Comparison of ENCODE assay signal across 18 cellular contexts in genomic region chr2:66872926-66873714, GRCh38.
DNase-seq lines count a peak whose midpoint lies in the region; ATAC-seq, FAIRE-seq and TF ChIP-seq lines count a peak whose summit lies in the region.
"Had no signal": no experiment of that assay in that cellular context is flagged by ENCODE, and none has a peak within 500 bp of the region (broad histone marks: within the 10 kb centered on the region; RNA-seq: fewer than 3 reads in every experiment).

No MANE protein-coding gene starts in this region.

- H3K9me3 ChIP-seq in heart right ventricle, result no peaks in the 10 kb centered on the region
- no peaks in the 10 kb centered on the region for H3K9me3 ChIP-seq in left lung
- H3K9me3 ChIP-seq: vagina had no signal

- no peak for ATAC-seq in GM21447 (IDR thresholded peaks at IDR 0.05; ENCODE audit: unreplicated experiment)
- ATAC-seq in heart right ventricle, result no peak
- ATAC-seq in left lung, result no peak
- ATAC-seq: left cardiac atrium had no signal

- H3K4me3 ChIP-seq in heart right ventricle (no peak overlapping the region), left lung (no peak overlapping the region)
- H3K4me3 ChIP-seq: vagina had no signal

- intact Hi-C loops in Calu3 (cut with micrococcal nuclease; ENCODE audit: unreplicated experiment) (loop anchor here (1.0 to 5.0 kb wide), 4 partner anchors 50 to 296 kb away; no protein-coding TSS in a partner anchor), heart right ventricle (cut with DNase I) (no loop called here), left lung (cut with DNase I) (no loop called here)

- H3K27me3 Mint-ChIP-seq in Calu3 (ENCODE audit: unreplicated experiment), result no peaks in the 10 kb centered on the region
- H3K27me3 Mint-ChIP-seq in nephron progenitor cell (ENCODE audit: low read depth, poor library complexity), result peaks cover 2% of the 10 kb centered on the region
- peaks cover 4% of the 10 kb centered on the region for H3K27me3 Mint-ChIP-seq in activated naive CD8-positive, alpha-beta T cell treated with anti-CD3 and anti-CD28 coated beads for 36 hours
- H3K27me3 Mint-ChIP-seq: activated CD4-positive, alpha-beta T cell treated with anti-CD3 and anti-CD28 coated beads, Interleukin-2, amount 10 ng/mL, durations not matched to agents 24 days and 14 days had no signal

- H3K36me3 Mint-ChIP-seq in Calu3 (ENCODE audit: insufficient read depth, unreplicated experiment), result no peaks in the 10 kb centered on the region
- peaks cover 14% of the 10 kb centered on the region for H3K36me3 Mint-ChIP-seq in nephron progenitor cell (ENCODE audit: low read depth)
- no peaks in the 10 kb centered on the region for H3K36me3 Mint-ChIP-seq in activated naive CD8-positive, alpha-beta T cell treated with anti-CD3 and anti-CD28 coated beads for 36 hours

- peaks cover 47% of the 10 kb centered on the region for H3K4me1 Mint-ChIP-seq in Calu3 (ENCODE audit: low read depth, unreplicated experiment)
- H3K4me1 Mint-ChIP-seq in nephron progenitor cell, result peaks cover 33% of the 10 kb centered on the region
- H3K4me1 Mint-ChIP-seq in activated naive CD8-positive, alpha-beta T cell treated with anti-CD3 and anti-CD28 coated beads for 36 hours, result no peaks in the 10 kb centered on the region
- H3K4me1 Mint-ChIP-seq: activated CD4-positive, alpha-beta T cell treated with anti-CD3 and anti-CD28 coated beads, Interleukin-2, amount 10 ng/mL, durations not matched to agents 24 days and 14 days had no signal

- H3K4me3 Mint-ChIP-seq in Calu3 (ENCODE audit: low read depth, unreplicated experiment) (peak overlapping the region; percentile 55), nephron progenitor cell (no peak overlapping the region)
- no peak overlapping the region for H3K4me3 Mint-ChIP-seq in activated naive CD8-positive, alpha-beta T cell treated with anti-CD3 and anti-CD28 coated beads for 36 hours
- H3K4me3 Mint-ChIP-seq: activated CD4-positive, alpha-beta T cell treated with anti-CD3 and anti-CD28 coated beads, Interleukin-2, amount 10 ng/mL, durations not matched to agents 24 days and 14 days had no signal

- H3K36me3 ChIP-seq in heart right ventricle (no peaks in the 10 kb centered on the region), left lung (no peaks in the 10 kb centered on the region)
- H3K36me3 ChIP-seq: vagina had no signal

- TF ChIP-seq CTCF in Calu3 (IDR thresholded peaks at IDR 0.05; ENCODE audit: unreplicated experiment) (no peak), nephron progenitor cell (IDR thresholded peaks at IDR 0.05) (no peak), heart right ventricle (IDR thresholded peaks at IDR 0.05) (no peak), left lung (IDR thresholded peaks at IDR 0.05) (no peak)

- no peak for DNase-seq in Calu3
- DNase-seq in NCI-H146 (lab: John Stamatoyannopoulos, UW), result peak; percentile 72
- no peak for DNase-seq in nephron progenitor cell
- no peak for DNase-seq in activated naive CD8-positive, alpha-beta T cell treated with anti-CD3 and anti-CD28 coated beads for 36 hours
- DNase-seq in heart right ventricle, result no peak
- DNase-seq in left lung, result no peak
- DNase-seq: activated CD4-positive, alpha-beta T cell treated with anti-CD3 and anti-CD28 coated beads, Interleukin-2, amount 10 ng/mL, durations not matched to agents 24 days and 14 days; activated gamma-delta T cell; AML-193; amygdala; cerebellar nuclear complex; effector CD4-positive, alpha-beta T cell; left cardiac atrium; NCI-H1105; NCI-H345 had no signal

- no TSS peak for BruUV-seq in Calu3 (replicated peaks; lab: Mats Ljungman, UMichigan)

- H3K4me1 ChIP-seq in heart right ventricle (no peaks in the 10 kb centered on the region), left lung (peaks cover 0 to 15% of the 10 kb centered on the region in 2 donors)

- H3K27ac Mint-ChIP-seq in Calu3 (ENCODE audit: unreplicated experiment) (peak overlapping the region; percentile 84), nephron progenitor cell (peak overlapping the region; percentile 14)
- H3K27ac Mint-ChIP-seq in activated naive CD8-positive, alpha-beta T cell treated with anti-CD3 and anti-CD28 coated beads for 36 hours, result no peak overlapping the region
- H3K27ac Mint-ChIP-seq: activated CD4-positive, alpha-beta T cell treated with anti-CD3 and anti-CD28 coated beads, Interleukin-2, amount 10 ng/mL, durations not matched to agents 24 days and 14 days had no signal

- FAIRE-seq in endometrium (lab: Jason Lieb, UNC), result peak; percentile 84

- H3K27ac ChIP-seq in heart right ventricle, result no peak overlapping the region
- peak overlapping the region in 1 of 2 donors; percentile 0 for H3K27ac ChIP-seq in left lung
- H3K27ac ChIP-seq: vagina had no signal

- no peaks in the 10 kb centered on the region for H3K9me3 Mint-ChIP-seq in Calu3 (ENCODE audit: low read depth, unreplicated experiment)
- H3K9me3 Mint-ChIP-seq in nephron progenitor cell, result peaks cover 2% of the 10 kb centered on the region
- peaks cover 1% of the 10 kb centered on the region for H3K9me3 Mint-ChIP-seq in activated naive CD8-positive, alpha-beta T cell treated with anti-CD3 and anti-CD28 coated beads for 36 hours
- H3K9me3 Mint-ChIP-seq: activated CD4-positive, alpha-beta T cell treated with anti-CD3 and anti-CD28 coated beads, Interleukin-2, amount 10 ng/mL, durations not matched to agents 24 days and 14 days had no signal

- CTCF ChIA-PET in Calu3 (lab: Charles Lee), result interaction anchor here (0.6 to 1.4 kb wide), 4 partner anchors 46 to 1865 kb away, joined by 3 to 4 read pairs (median 4); no protein-coding TSS in a partner anchor

- WGBS in heart right ventricle, 2 donors, result 74 to 82% methylated on average over 8 of the region's 8 CpGs

- no peaks in the 10 kb centered on the region for H3K27me3 ChIP-seq in heart right ventricle
- no peaks in the 10 kb centered on the region for H3K27me3 ChIP-seq in left lung
- H3K27me3 ChIP-seq: vagina had no signal
